Comparison of ENCODE assay signal across 1 cellular context in the genomic region with DNA sequence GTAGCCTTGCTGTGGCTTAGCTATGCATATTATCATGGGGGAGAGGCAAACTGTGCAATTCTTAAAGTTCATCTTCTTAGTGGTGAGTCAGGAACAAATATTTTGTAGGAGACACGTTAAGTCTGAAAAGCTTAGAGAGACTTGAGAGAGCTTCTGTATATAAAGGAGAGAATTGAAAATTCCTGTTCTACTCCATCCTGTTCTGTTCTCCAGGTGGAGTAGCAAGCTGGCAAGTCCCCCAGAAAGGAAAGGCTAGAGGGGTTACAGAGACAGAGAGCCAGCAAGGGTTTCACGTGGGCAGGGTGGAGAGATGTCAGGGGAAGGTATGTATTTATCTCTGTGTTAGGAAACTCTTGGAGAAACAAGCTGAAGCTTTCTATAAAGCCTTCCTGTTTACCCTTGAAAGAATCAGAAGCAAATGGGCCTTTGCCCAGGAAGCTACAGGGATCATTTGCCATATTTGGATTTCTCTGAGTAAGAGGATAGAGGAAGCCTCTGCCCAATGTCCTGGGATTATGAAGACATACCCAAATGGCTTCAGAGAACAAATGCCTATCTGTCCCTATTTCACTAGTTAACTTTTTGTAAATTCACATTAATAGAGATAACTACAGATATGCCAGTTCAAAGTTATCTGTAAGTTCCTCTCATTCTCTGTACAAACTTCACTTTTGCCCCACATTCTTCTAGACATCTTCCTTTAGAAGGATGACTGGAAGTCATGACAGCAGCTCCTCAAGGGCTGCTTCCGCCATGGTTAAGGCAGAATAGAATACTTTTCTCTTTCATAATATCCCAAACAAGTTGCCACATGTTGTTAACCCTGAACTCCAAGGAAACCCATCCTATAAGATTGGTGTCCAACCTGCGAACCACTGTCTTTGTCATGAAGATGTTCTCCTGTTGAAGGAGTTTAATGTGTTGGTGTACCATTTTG.
A peak's percentile ranks its signal among the peaks of the same experiment; 100 is the strongest.
TF ChIP-seq lines count a peak whose summit lies in the region.

No MANE protein-coding gene starts in this region.

TF ChIP-seq in HepG2, 621 proteins besides CTCF, POLR2A, EP300 and RAD21 (continued from another document and continues in another):
- TF ChIP-seq, protein P1, sequence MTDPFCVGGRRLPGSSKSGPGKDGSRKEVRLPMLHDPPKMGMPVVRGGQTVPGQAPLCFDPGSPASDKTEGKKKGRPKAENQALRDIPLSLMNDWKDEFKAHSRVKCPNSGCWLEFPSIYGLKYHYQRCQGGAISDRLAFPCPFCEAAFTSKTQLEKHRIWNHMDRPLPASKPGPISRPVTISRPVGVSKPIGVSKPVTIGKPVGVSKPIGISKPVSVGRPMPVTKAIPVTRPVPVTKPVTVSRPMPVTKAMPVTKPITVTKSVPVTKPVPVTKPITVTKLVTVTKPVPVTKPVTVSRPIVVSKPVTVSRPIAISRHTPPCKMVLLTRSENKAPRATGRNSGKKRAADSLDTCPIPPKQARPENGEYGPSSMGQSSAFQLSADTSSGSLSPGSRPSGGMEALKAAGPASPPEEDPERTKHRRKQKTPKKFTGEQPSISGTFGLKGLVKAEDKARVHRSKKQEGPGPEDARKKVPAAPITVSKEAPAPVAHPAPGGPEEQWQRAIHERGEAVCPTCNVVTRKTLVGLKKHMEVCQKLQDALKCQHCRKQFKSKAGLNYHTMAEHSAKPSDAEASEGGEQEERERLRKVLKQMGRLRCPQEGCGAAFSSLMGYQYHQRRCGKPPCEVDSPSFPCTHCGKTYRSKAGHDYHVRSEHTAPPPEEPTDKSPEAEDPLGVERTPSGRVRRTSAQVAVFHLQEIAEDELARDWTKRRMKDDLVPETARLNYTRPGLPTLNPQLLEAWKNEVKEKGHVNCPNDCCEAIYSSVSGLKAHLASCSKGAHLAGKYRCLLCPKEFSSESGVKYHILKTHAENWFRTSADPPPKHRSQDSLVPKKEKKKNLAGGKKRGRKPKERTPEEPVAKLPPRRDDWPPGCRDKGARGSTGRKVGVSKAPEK (CRISPR knock-in tag; IDR thresholded peaks at IDR 0.05; ENCODE audit: borderline replicate concordance): no peak
- TF ChIP-seq KDM3A (CRISPR knock-in tag; IDR thresholded peaks at IDR 0.05; ENCODE audit: low read depth) (no peak), EEA1 (CRISPR knock-in tag; IDR thresholded peaks at IDR 0.05; ENCODE audit: borderline replicate concordance) (no peak), KDM5A (IDR thresholded peaks at IDR 0.05; ENCODE audit: borderline replicate concordance, low read length) (no peak), MYNN (CRISPR knock-in tag; IDR thresholded peaks at IDR 0.05; ENCODE audit: low read depth) (no peak), BRCA1 (CRISPR knock-in tag; IDR thresholded peaks at IDR 0.05) (no peak; the same call in 1 of the 2 replicates), ZNF556 (CRISPR knock-in tag; IDR thresholded peaks at IDR 0.05; ENCODE audit: borderline replicate concordance) (no peak), ZBTB7A (CRISPR knock-in tag; IDR thresholded peaks at IDR 0.05) (no peak), ZNF644 (CRISPR knock-in tag; IDR thresholded peaks at IDR 0.05; ENCODE audit: low read depth) (peak; percentile 67), ZNF615 (CRISPR knock-in tag; IDR thresholded peaks at IDR 0.05; ENCODE audit: borderline replicate concordance) (no peak), ZNF776 (CRISPR knock-in tag; IDR thresholded peaks at IDR 0.05) (no peak), RAD51 (IDR thresholded peaks at IDR 0.05; ENCODE audit: borderline replicate concordance) (no peak), ZNF605 (CRISPR knock-in tag; IDR thresholded peaks at IDR 0.05) (no peak), ATF7-NPFF (CRISPR knock-in tag; IDR thresholded peaks at IDR 0.05; ENCODE audit: low read depth) (no peak), ZNF777 (CRISPR knock-in tag; IDR thresholded peaks at IDR 0.05) (no peak), THAP11 (CRISPR knock-in tag; IDR thresholded peaks at IDR 0.05) (peak; percentile 49; the same call in 1 of the 2 replicates), TBX2 (CRISPR knock-in tag; IDR thresholded peaks at IDR 0.05; ENCODE audit: borderline replicate concordance) (peak; percentile 45; the same call in 1 of the 2 replicates), CBX2 (IDR thresholded peaks at IDR 0.05; ENCODE audit: low read depth, low read length) (no peak), CBX2 (CRISPR knock-in tag; IDR thresholded peaks at IDR 0.05; ENCODE audit: low read depth) (no peak), MAFK (conservative IDR thresholded peaks at IDR 0.05 in 1 of 2, IDR thresholded peaks at IDR 0.05 in 1 of 2; ENCODE audit: low read length in 2 of 2) (no peak), ZNF768 (CRISPR knock-in tag; IDR thresholded peaks at IDR 0.05) (no peak), ZNF256 (CRISPR knock-in tag; conservative IDR thresholded peaks at IDR 0.05) (no peak), ZNF143 (CRISPR knock-in tag; IDR thresholded peaks at IDR 0.05) (no peak), ZSCAN29 (CRISPR knock-in tag; conservative IDR thresholded peaks at IDR 0.05) (0 out of 2 replicates have a peak, but pooled peaks have one; percentile 13), ZNF335 (CRISPR knock-in tag; IDR thresholded peaks at IDR 0.05) (no peak)
- TF ChIP-seq, protein P2, sequence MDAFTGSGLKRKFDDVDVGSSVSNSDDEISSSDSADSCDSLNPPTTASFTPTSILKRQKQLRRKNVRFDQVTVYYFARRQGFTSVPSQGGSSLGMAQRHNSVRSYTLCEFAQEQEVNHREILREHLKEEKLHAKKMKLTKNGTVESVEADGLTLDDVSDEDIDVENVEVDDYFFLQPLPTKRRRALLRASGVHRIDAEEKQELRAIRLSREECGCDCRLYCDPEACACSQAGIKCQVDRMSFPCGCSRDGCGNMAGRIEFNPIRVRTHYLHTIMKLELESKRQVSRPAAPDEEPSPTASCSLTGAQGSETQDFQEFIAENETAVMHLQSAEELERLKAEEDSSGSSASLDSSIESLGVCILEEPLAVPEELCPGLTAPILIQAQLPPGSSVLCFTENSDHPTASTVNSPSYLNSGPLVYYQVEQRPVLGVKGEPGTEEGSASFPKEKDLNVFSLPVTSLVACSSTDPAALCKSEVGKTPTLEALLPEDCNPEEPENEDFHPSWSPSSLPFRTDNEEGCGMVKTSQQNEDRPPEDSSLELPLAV (CRISPR knock-in tag; conservative IDR thresholded peaks at IDR 0.05; ENCODE audit: low read depth): no peak
- TF ChIP-seq, protein P3, sequence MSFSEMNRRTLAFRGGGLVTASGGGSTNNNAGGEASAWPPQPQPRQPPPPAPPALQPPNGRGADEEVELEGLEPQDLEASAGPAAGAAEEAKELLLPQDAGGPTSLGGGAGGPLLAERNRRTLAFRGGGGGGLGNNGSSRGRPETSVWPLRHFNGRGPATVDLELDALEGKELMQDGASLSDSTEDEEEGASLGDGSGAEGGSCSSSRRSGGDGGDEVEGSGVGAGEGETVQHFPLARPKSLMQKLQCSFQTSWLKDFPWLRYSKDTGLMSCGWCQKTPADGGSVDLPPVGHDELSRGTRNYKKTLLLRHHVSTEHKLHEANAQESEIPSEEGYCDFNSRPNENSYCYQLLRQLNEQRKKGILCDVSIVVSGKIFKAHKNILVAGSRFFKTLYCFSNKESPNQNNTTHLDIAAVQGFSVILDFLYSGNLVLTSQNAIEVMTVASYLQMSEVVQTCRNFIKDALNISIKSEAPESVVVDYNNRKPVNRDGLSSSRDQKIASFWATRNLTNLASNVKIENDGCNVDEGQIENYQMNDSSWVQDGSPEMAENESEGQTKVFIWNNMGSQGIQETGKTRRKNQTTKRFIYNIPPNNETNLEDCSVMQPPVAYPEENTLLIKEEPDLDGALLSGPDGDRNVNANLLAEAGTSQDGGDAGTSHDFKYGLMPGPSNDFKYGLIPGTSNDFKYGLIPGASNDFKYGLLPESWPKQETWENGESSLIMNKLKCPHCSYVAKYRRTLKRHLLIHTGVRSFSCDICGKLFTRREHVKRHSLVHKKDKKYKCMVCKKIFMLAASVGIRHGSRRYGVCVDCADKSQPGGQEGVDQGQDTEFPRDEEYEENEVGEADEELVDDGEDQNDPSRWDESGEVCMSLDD (CRISPR knock-in tag; IDR thresholded peaks at IDR 0.05; ENCODE audit: borderline replicate concordance): no peak
- TF ChIP-seq, protein P4, sequence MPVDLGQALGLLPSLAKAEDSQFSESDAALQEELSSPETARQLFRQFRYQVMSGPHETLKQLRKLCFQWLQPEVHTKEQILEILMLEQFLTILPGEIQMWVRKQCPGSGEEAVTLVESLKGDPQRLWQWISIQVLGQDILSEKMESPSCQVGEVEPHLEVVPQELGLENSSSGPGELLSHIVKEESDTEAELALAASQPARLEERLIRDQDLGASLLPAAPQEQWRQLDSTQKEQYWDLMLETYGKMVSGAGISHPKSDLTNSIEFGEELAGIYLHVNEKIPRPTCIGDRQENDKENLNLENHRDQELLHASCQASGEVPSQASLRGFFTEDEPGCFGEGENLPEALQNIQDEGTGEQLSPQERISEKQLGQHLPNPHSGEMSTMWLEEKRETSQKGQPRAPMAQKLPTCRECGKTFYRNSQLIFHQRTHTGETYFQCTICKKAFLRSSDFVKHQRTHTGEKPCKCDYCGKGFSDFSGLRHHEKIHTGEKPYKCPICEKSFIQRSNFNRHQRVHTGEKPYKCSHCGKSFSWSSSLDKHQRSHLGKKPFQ (CRISPR knock-in tag; IDR thresholded peaks at IDR 0.05; ENCODE audit: insufficient replicate concordance): no peak
- TF ChIP-seq, protein P5, sequence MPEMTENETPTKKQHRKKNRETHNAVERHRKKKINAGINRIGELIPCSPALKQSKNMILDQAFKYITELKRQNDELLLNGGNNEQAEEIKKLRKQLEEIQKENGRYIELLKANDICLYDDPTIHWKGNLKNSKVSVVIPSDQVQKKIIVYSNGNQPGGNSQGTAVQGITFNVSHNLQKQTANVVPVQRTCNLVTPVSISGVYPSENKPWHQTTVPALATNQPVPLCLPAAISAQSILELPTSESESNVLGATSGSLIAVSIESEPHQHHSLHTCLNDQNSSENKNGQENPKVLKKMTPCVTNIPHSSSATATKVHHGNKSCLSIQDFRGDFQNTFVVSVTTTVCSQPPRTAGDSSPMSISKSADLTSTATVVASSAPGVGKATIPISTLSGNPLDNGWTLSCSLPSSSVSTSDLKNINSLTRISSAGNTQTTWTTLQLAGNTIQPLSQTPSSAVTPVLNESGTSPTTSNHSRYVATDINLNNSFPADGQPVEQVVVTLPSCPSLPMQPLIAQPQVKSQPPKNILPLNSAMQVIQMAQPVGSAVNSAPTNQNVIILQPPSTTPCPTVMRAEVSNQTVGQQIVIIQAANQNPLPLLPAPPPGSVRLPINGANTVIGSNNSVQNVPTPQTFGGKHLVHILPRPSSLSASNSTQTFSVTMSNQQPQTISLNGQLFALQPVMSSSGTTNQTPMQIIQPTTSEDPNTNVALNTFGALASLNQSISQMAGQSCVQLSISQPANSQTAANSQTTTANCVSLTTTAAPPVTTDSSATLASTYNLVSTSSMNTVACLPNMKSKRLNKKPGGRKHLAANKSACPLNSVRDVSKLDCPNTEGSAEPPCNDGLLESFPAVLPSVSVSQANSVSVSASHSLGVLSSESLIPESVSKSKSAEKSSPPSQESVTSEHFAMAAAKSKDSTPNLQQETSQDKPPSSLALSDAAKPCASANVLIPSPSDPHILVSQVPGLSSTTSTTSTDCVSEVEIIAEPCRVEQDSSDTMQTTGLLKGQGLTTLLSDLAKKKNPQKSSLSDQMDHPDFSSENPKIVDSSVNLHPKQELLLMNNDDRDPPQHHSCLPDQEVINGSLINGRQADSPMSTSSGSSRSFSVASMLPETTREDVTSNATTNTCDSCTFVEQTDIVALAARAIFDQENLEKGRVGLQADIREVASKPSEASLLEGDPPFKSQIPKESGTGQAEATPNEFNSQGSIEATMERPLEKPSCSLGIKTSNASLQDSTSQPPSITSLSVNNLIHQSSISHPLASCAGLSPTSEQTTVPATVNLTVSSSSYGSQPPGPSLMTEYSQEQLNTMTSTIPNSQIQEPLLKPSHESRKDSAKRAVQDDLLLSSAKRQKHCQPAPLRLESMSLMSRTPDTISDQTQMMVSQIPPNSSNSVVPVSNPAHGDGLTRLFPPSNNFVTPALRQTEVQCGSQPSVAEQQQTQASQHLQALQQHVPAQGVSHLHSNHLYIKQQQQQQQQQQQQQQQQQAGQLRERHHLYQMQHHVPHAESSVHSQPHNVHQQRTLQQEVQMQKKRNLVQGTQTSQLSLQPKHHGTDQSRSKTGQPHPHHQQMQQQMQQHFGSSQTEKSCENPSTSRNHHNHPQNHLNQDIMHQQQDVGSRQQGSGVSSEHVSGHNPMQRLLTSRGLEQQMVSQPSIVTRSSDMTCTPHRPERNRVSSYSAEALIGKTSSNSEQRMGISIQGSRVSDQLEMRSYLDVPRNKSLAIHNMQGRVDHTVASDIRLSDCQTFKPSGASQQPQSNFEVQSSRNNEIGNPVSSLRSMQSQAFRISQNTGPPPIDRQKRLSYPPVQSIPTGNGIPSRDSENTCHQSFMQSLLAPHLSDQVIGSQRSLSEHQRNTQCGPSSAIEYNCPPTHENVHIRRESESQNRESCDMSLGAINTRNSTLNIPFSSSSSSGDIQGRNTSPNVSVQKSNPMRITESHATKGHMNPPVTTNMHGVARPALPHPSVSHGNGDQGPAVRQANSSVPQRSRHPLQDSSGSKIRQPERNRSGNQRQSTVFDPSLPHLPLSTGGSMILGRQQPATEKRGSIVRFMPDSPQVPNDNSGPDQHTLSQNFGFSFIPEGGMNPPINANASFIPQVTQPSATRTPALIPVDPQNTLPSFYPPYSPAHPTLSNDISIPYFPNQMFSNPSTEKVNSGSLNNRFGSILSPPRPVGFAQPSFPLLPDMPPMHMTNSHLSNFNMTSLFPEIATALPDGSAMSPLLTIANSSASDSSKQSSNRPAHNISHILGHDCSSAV (CRISPR knock-in tag; IDR thresholded peaks at IDR 0.05; ENCODE audit: borderline replicate concordance): 0 out of 2 replicates have a peak, but pooled peaks have one; percentile 47
- TF ChIP-seq, protein P6, sequence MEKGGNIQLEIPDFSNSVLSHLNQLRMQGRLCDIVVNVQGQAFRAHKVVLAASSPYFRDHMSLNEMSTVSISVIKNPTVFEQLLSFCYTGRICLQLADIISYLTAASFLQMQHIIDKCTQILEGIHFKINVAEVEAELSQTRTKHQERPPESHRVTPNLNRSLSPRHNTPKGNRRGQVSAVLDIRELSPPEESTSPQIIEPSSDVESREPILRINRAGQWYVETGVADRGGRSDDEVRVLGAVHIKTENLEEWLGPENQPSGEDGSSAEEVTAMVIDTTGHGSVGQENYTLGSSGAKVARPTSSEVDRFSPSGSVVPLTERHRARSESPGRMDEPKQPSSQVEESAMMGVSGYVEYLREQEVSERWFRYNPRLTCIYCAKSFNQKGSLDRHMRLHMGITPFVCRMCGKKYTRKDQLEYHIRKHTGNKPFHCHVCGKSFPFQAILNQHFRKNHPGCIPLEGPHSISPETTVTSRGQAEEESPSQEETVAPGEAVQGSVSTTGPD (CRISPR knock-in tag; IDR thresholded peaks at IDR 0.05): no peak
- TF ChIP-seq, protein P7, sequence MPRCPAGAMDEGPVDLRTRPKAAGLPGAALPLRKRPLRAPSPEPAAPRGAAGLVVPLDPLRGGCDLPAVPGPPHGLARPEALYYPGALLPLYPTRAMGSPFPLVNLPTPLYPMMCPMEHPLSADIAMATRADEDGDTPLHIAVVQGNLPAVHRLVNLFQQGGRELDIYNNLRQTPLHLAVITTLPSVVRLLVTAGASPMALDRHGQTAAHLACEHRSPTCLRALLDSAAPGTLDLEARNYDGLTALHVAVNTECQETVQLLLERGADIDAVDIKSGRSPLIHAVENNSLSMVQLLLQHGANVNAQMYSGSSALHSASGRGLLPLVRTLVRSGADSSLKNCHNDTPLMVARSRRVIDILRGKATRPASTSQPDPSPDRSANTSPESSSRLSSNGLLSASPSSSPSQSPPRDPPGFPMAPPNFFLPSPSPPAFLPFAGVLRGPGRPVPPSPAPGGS (CRISPR knock-in tag; IDR thresholded peaks at IDR 0.05): no peak
